Comparison of ENCODE assay signal across 14 cellular contexts in genomic region chr19:48168689-48169088, GRCh38. TPM values are rescaled to one million over a fixed set of nuclear protein-coding genes. Genes with fewer than 3 reads are reported as not detected.
DNase-seq lines count a peak whose midpoint lies in the region; ATAC-seq and TF ChIP-seq lines count a peak whose summit lies in the region.
"Had no signal": no experiment of that assay in that cellular context is flagged by ENCODE, and none has a peak within 500 bp of the region (broad histone marks: within the 10 kb centered on the region; RNA-seq: fewer than 3 reads in every experiment).

No MANE protein-coding gene starts in this region.

- peak overlapping the region; percentile 19 for H3K27ac Mint-ChIP-seq in stimulated activated naive CD8-positive, alpha-beta T cell treated with anti-CD3 and anti-CD28 coated beads, Interleukin-15, Interleukin-2, amounts not matched to agents 100 ng/mL and 50 ng/mL, for 24 hours
- H3K27ac Mint-ChIP-seq in stimulated activated naive CD8-positive, alpha-beta T cell treated with anti-CD3 and anti-CD28 coated beads, Interleukin-15, amount 100 ng/mL, for 72 hours: no peak overlapping the region
- H3K27ac Mint-ChIP-seq in type B pancreatic cell: no peak overlapping the region

- ATAC-seq in stimulated activated naive CD8-positive, alpha-beta T cell treated with anti-CD3 and anti-CD28 coated beads, Interleukin-15, amount 100 ng/mL, for 72 hours: no peak
- no peak for ATAC-seq in HG03565 (IDR thresholded peaks at IDR 0.05; ENCODE audit: unreplicated experiment)

- H3K4me1 ChIP-seq in iPS-20b (ENCODE audit: insufficient read depth, low read length) (peaks cover 4% of the 10 kb centered on the region; the same call in 1 of the 2 replicates), esophagus squamous epithelium (peaks cover 3 to 36% (median 6%) of the 10 kb centered on the region in 3 donors)
- H3K4me1 ChIP-seq: SJCRH30 had no signal

- DNase-seq in stimulated activated naive CD8-positive, alpha-beta T cell treated with anti-CD3 and anti-CD28 coated beads, Interleukin-15, amount 100 ng/mL, for 72 hours: no peak
- DNase-seq in type B pancreatic cell (ENCODE audit: extremely low spot score, unreplicated experiment) (no peak), GDM1 (lab: John Stamatoyannopoulos, UW) (no peak), esophagus squamous epithelium (lab: John Stamatoyannopoulos, UW) (no peak)
- DNase-seq: activated CD4-positive, CD25-positive, alpha-beta regulatory T cell treated with anti-CD3 and anti-CD28 coated beads, Interleukin-2, amount 50 U/mL, for 72 hours; dorsolateral prefrontal cortex; left ventricle myocardium inferior; SJCRH30; stimulated activated CD4-positive, alpha-beta T cell treated with anti-CD3 and anti-CD28 coated beads, Interleukin-2, amount 100 ng/mL, for 24 hours; stimulated activated naive CD4-positive, alpha-beta T cell had no signal

- WGBS in esophagus squamous epithelium, 2 donors: 77 to 93% methylated on average over 5 of the region's 5 CpGs

- no peak for TF ChIP-seq CTCF in VCaP (conservative IDR thresholded peaks at IDR 0.05)
- no peak for TF ChIP-seq CTCF in type B pancreatic cell (conservative IDR thresholded peaks at IDR 0.05)
- no peak for TF ChIP-seq CTCF in esophagus squamous epithelium (IDR thresholded peaks at IDR 0.05)

- H3K36me3 Mint-ChIP-seq in stimulated activated naive CD8-positive, alpha-beta T cell treated with anti-CD3 and anti-CD28 coated beads, Interleukin-15, Interleukin-2, amounts not matched to agents 100 ng/mL and 50 ng/mL, for 24 hours (ENCODE audit: low read depth): peaks cover 26% of the 10 kb centered on the region
- peaks cover 8% of the 10 kb centered on the region for H3K36me3 Mint-ChIP-seq in type B pancreatic cell

- H3K27ac ChIP-seq in VCaP (peak overlapping the region; percentile 96; the same call in 1 of the 2 replicates), iPS-20b (ENCODE audit: low read length) (no peak overlapping the region), esophagus squamous epithelium (no peak overlapping the region)
- H3K27ac ChIP-seq: SJCRH30 had no signal

- intact Hi-C loops in esophagus squamous epithelium (cut with DNase I): no loop called here

- H3K4me3 Mint-ChIP-seq in stimulated activated naive CD8-positive, alpha-beta T cell treated with anti-CD3 and anti-CD28 coated beads, Interleukin-15, Interleukin-2, amounts not matched to agents 100 ng/mL and 50 ng/mL, for 24 hours: peak overlapping the region; percentile 91
- peak overlapping the region in 1 of 2 donors; percentile 99 for H3K4me3 Mint-ChIP-seq in stimulated activated naive CD8-positive, alpha-beta T cell treated with anti-CD3 and anti-CD28 coated beads, Interleukin-15, amount 100 ng/mL, for 72 hours
- peak overlapping the region; percentile 99 for H3K4me3 Mint-ChIP-seq in type B pancreatic cell

- TF ChIP-seq POLR2A in esophagus squamous epithelium (IDR thresholded peaks at IDR 0.05): no peak

- H3K9me3 ChIP-seq in iPS-20b (ENCODE audit: insufficient read depth, low read depth, low read length): no peaks in the 10 kb centered on the region
- no peaks in the 10 kb centered on the region for H3K9me3 ChIP-seq in esophagus squamous epithelium
- H3K9me3 ChIP-seq: left ventricle myocardium inferior, SJCRH30 had no signal

- H3K36me3 ChIP-seq in iPS-20b (ENCODE audit: insufficient read depth, low read depth, low read length) (peaks cover 19% of the 10 kb centered on the region), esophagus squamous epithelium (peaks cover 0 to 32% (median 0%) of the 10 kb centered on the region in 3 donors)

- H3K9me3 Mint-ChIP-seq in stimulated activated naive CD8-positive, alpha-beta T cell treated with anti-CD3 and anti-CD28 coated beads, Interleukin-15, Interleukin-2, amounts not matched to agents 100 ng/mL and 50 ng/mL, for 24 hours: no peaks in the 10 kb centered on the region
- no peaks in the 10 kb centered on the region for H3K9me3 Mint-ChIP-seq in stimulated activated naive CD8-positive, alpha-beta T cell treated with anti-CD3 and anti-CD28 coated beads, Interleukin-15, amount 100 ng/mL, for 72 hours
- no peaks in the 10 kb centered on the region for H3K9me3 Mint-ChIP-seq in type B pancreatic cell

- H3K4me3 ChIP-seq in iPS-20b (ENCODE audit: low read length) (peak overlapping the region; percentile 68; the same call in 1 of the 2 replicates), esophagus squamous epithelium (no peak overlapping the region)

- no peak overlapping the region for H3K9ac ChIP-seq in iPS-20b (ENCODE audit: low read depth, low read length)

- peaks cover 21% of the 10 kb centered on the region for H3K4me1 Mint-ChIP-seq in stimulated activated naive CD8-positive, alpha-beta T cell treated with anti-CD3 and anti-CD28 coated beads, Interleukin-15, Interleukin-2, amounts not matched to agents 100 ng/mL and 50 ng/mL, for 24 hours (ENCODE audit: low read depth)
- H3K4me1 Mint-ChIP-seq in stimulated activated naive CD8-positive, alpha-beta T cell treated with anti-CD3 and anti-CD28 coated beads, Interleukin-15, amount 100 ng/mL, for 72 hours: peaks cover 47% of the 10 kb centered on the region
- peaks cover 15% of the 10 kb centered on the region for H3K4me1 Mint-ChIP-seq in type B pancreatic cell (ENCODE audit: unreplicated experiment)

- H3K27me3 ChIP-seq in iPS-20b (ENCODE audit: insufficient read depth, low read length) (no peaks in the 10 kb centered on the region), esophagus squamous epithelium (no peaks in the 10 kb centered on the region)
- H3K27me3 ChIP-seq: dorsolateral prefrontal cortex, SJCRH30 had no signal

- no peaks in the 10 kb centered on the region for H3K27me3 Mint-ChIP-seq in stimulated activated naive CD8-positive, alpha-beta T cell treated with anti-CD3 and anti-CD28 coated beads, Interleukin-15, Interleukin-2, amounts not matched to agents 100 ng/mL and 50 ng/mL, for 24 hours
- H3K27me3 Mint-ChIP-seq in stimulated activated naive CD8-positive, alpha-beta T cell treated with anti-CD3 and anti-CD28 coated beads, Interleukin-15, amount 100 ng/mL, for 72 hours: no peaks in the 10 kb centered on the region
- H3K27me3 Mint-ChIP-seq in type B pancreatic cell: no peaks in the 10 kb centered on the region

RNA-seq across cellular contexts. Expression of gene LIG1, which starts 1.5 kb away (rescaled TPM):
- 48.4 and 84.9 TPM in 2 replicates for total RNA-seq in type B pancreatic cell (ENCODE audit: low replicate concordance)
- total RNA-seq in esophagus squamous epithelium: 10 to 100 TPM; 25.7 to 44.3 (median 31.1) TPM

RNA-seq across cellular contexts. Expression of gene ZSWIM9, which starts 1.8 kb away (rescaled TPM):
- total RNA-seq in type B pancreatic cell (ENCODE audit: low replicate concordance): 6.7 and 10.7 TPM in 2 replicates
- total RNA-seq in esophagus squamous epithelium: 1 to 10 TPM; 2.0 to 4.7 (median 2.7) TPM

RNA-seq across cellular contexts. Expression of gene PLA2G4C, which starts 58.1 kb away (rescaled TPM):
- total RNA-seq in type B pancreatic cell (ENCODE audit: low replicate concordance) (1.1 and 3.2 TPM in 2 replicates), esophagus squamous epithelium (1 to 10 TPM in 2 of 4 donors, under 1 TPM in 1, not detected in 1; 0.61 to 4.0 (median 1.3) TPM)
